In genomic region chr5:126680215-126680817, GRCh38 we compare ENCODE assay signal across 1 cellular context.
TF ChIP-seq lines count a peak whose summit lies in the region.

No MANE protein-coding gene starts in this region.

TF ChIP-seq in K562, 482 proteins besides CTCF, POLR2A, EP300 and RAD21 (continued from another document and continues in another):
- TF ChIP-seq ZNF586 (CRISPR knock-in tag; conservative IDR thresholded peaks at IDR 0.05) (no peak), THRAP3 (IDR thresholded peaks at IDR 0.05; ENCODE audit: borderline replicate concordance) (no peak), MCM7 (IDR thresholded peaks at IDR 0.05) (no peak), CBX1 (IDR thresholded peaks at IDR 0.05; ENCODE audit: low read depth) (peak; percentile 48; the same call in 1 of the 2 replicates), TAF9B (IDR thresholded peaks at IDR 0.05; ENCODE audit: partially characterized antibody) (peak; percentile 44), PKNOX1 (IDR thresholded peaks at IDR 0.05) (0 out of 2 replicates have a peak, but pooled peaks have one; percentile 26), ZBTB12 (CRISPR knock-in tag; IDR thresholded peaks at IDR 0.05) (no peak), KDM5B (IDR thresholded peaks at IDR 0.05; ENCODE audit: insufficient replicate concordance, low read depth, low read length) (peak; percentile 60), SUPT5H (IDR thresholded peaks at IDR 0.05) (peak; percentile 66), GTF2E2 (tag; IDR thresholded peaks at IDR 0.05) (no peak), ZNF121 (CRISPR knock-in tag; conservative IDR thresholded peaks at IDR 0.05) (no peak), ETS2 (tag; IDR thresholded peaks at IDR 0.05; ENCODE audit: borderline replicate concordance, poor library complexity, severe bottlenecking) (no peak), CBFA2T3 (IDR thresholded peaks at IDR 0.05) (peak; percentile 43), BRD4 (IDR thresholded peaks at IDR 0.05) (no peak), RBFOX2 (IDR thresholded peaks at IDR 0.05; ENCODE audit: low read depth, low read length) (peak; percentile 64), TEAD1 (CRISPR knock-in tag; IDR thresholded peaks at IDR 0.05) (0 out of 4 replicates have a peak, but pooled peaks of 1 of the 2 experiments have one; percentile 40), C11orf30 (IDR thresholded peaks at IDR 0.05; ENCODE audit: low read depth) (no peak), RNF2 (IDR thresholded peaks at IDR 0.05) (peak; percentile 68), AFF4 (CRISPR knock-in tag; IDR thresholded peaks at IDR 0.05) (0 out of 2 replicates have a peak, but pooled peaks have one; percentile 63), HMBOX1 (IDR thresholded peaks at IDR 0.05) (peak; percentile 98), TFAP4 (CRISPR knock-in tag; IDR thresholded peaks at IDR 0.05; ENCODE audit: borderline replicate concordance) (peak; percentile 60; the same call in 1 of the 2 replicates), THRA (IDR thresholded peaks at IDR 0.05) (no peak), CHD2 (IDR thresholded peaks at IDR 0.05; ENCODE audit: low read depth, low read length) (no peak), MEIS2 (IDR thresholded peaks at IDR 0.05; ENCODE audit: partially characterized antibody) (peak; percentile 72), YY1 (IDR thresholded peaks at IDR 0.05; ENCODE audit: borderline replicate concordance in 1 of 3, control insufficient read depth in 1 of 3, extremely low read depth in 1 of 3, insufficient read depth in 3 of 3, insufficient read length in 1 of 3, insufficient replicate concordance in 2 of 3, low read depth in 1 of 3, low read length in 2 of 3) (peak in 1 of 3 experiments; percentile 34), CGGBP1 (CRISPR knock-in tag; IDR thresholded peaks at IDR 0.05) (no peak), BRF1 (IDR thresholded peaks at IDR 0.05; ENCODE audit: borderline replicate concordance, extremely low read depth, insufficient read length) (no peak), LCOR (CRISPR knock-in tag; IDR thresholded peaks at IDR 0.05) (peak; percentile 79), EP400 (IDR thresholded peaks at IDR 0.05) (peak; percentile 59), GABPA (tag; conservative IDR thresholded peaks at IDR 0.05; ENCODE audit: low read depth) (peak; percentile 78), MYC (IDR thresholded peaks at IDR 0.05; ENCODE audit: low read depth, low read length) (peak; percentile 60), MYC (CRISPR knock-in tag; IDR thresholded peaks at IDR 0.05; ENCODE audit: borderline replicate concordance, low read depth) (no peak), MGA (IDR thresholded peaks at IDR 0.05) (peak; percentile 47), CTBP1 (IDR thresholded peaks at IDR 0.05; ENCODE audit: borderline replicate concordance) (peak; percentile 80; the same call in 1 of the 2 replicates), ZNF639 (CRISPR knock-in tag; conservative IDR thresholded peaks at IDR 0.05 in 1 of 2, IDR thresholded peaks at IDR 0.05 in 1 of 2) (no peak), MAZ (CRISPR knock-in tag; conservative IDR thresholded peaks at IDR 0.05 in 1 of 2, IDR thresholded peaks at IDR 0.05 in 1 of 2) (peak in 1 of 2 experiments; percentile 72; a peak in 3 of 4 replicates)
